ENCODE assay signal across 17 cellular contexts in the genomic region with DNA sequence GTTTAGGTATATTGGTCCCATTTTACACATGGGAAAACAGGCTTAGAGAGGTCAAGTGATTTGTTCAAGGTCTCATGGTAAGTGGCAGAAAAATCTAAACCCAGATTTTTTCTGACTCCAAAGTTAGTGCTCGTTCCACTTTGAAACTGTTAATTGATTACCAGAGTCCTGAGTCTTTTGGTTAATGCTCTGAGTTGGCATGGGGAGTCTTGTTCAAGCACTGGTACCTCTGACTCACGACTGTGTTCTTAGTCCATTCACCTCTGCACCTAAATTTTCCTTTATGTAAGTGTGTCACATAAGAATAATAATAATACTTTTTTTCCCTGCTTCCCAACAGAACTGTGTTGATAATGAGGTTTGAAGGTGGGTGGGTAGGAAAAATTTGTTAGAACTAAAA. TPM values are rescaled to one million over a fixed set of nuclear protein-coding genes. Genes with fewer than 3 reads are reported as not detected.
DNase-seq lines count a peak whose midpoint lies in the region; ATAC-seq and TF ChIP-seq lines count a peak whose summit lies in the region.
"Had no signal": no experiment of that assay in that cellular context is flagged by ENCODE, and none has a peak within 500 bp of the region (broad histone marks: within the 10 kb centered on the region; RNA-seq: fewer than 3 reads in every experiment).

No MANE protein-coding gene starts in this region.

- ATAC-seq in activated T-cell treated with anti-CD3 and anti-CD28 coated beads, Interleukin-2, amount 50 U/mL, for 72 hours (replicated peaks in 1 of 2), result peak; percentile 70 to 71
- ATAC-seq in activated naive CD4-positive, alpha-beta T cell treated with anti-CD3 and anti-CD28 coated beads, Interleukin-2, amount 50 U/mL, for 72 hours, result peak; percentile 59 to 71
- peak; percentile 52 for ATAC-seq in stimulated activated memory B cell treated with anti-CD40 and anti-IgM and Interleukin-4, amounts not matched to agents 10 μg/mL and 1 μg/mL and 100 μg/mL, for 72 hours
- ATAC-seq in natural killer cell treated with Interleukin-12 subunit alpha and Interleukin-12 subunit beta and Interleukin-15 and Interleukin-18, amount 100 ng/mL, for 72 hours, result no peak
- no peak for ATAC-seq in psoas muscle

- TF ChIP-seq CTCF in GM12865 (IDR thresholded peaks at IDR 0.05; ENCODE audit: insufficient read depth, low read depth, low read length, missing control alignments) (no peak), psoas muscle (IDR thresholded peaks at IDR 0.05) (no peak)

- peaks cover 92% of the 10 kb centered on the region for H3K4me1 Mint-ChIP-seq in activated T-cell treated with anti-CD3 and anti-CD28 coated beads, Interleukin-2, amount 50 U/mL, for 72 hours (ENCODE audit: low read depth)
- H3K4me1 Mint-ChIP-seq in stimulated activated memory B cell treated with anti-CD40 and anti-IgM and Interleukin-4, amounts not matched to agents 10 μg/mL and 1 μg/mL and 100 μg/mL, for 72 hours, result peaks cover 76% of the 10 kb centered on the region
- peaks cover 13 to 16% of the 10 kb centered on the region in 2 donors for H3K4me1 Mint-ChIP-seq in natural killer cell treated with Interleukin-12 subunit alpha and Interleukin-12 subunit beta and Interleukin-15 and Interleukin-18, amount 100 ng/mL, for 72 hours (ENCODE audit: low read depth in 2 of 2)

- peak overlapping the region; percentile 92 for H3K27ac Mint-ChIP-seq in activated T-cell treated with anti-CD3 and anti-CD28 coated beads, Interleukin-2, amount 50 U/mL, for 72 hours
- peak overlapping the region; percentile 95 to 99 for H3K27ac Mint-ChIP-seq in activated naive CD4-positive, alpha-beta T cell treated with anti-CD3 and anti-CD28 coated beads, Interleukin-2, amount 50 U/mL, for 72 hours
- peak overlapping the region; percentile 88 for H3K27ac Mint-ChIP-seq in stimulated activated memory B cell treated with anti-CD40 and anti-IgM and Interleukin-4, amounts not matched to agents 10 μg/mL and 1 μg/mL and 100 μg/mL, for 72 hours
- H3K27ac Mint-ChIP-seq in natural killer cell treated with Interleukin-12 subunit alpha and Interleukin-12 subunit beta and Interleukin-15 and Interleukin-18, amount 100 ng/mL, for 72 hours, result peak overlapping the region in 1 of 2 donors; percentile 82

- H3K4me3 ChIP-seq in GM12865 (ENCODE audit: low read depth, low read length), result peak overlapping the region; percentile 36
- no peak overlapping the region for H3K4me3 ChIP-seq in psoas muscle
- H3K4me3 ChIP-seq: thoracic aorta had no signal

- peaks cover 0 to 2% (median 0%) of the 10 kb centered on the region in 3 donors for H3K27me3 ChIP-seq in psoas muscle (ENCODE audit: insufficient read depth in 3 of 3, low read length in 2 of 3)

- intact Hi-C loops in psoas muscle (cut with DNase I), result no loop called here

- H3K9me3 Mint-ChIP-seq in activated T-cell treated with anti-CD3 and anti-CD28 coated beads, Interleukin-2, amount 50 U/mL, for 72 hours, result no peaks in the 10 kb centered on the region
- H3K9me3 Mint-ChIP-seq in activated naive CD4-positive, alpha-beta T cell treated with anti-CD3 and anti-CD28 coated beads, Interleukin-2, amount 50 U/mL, for 72 hours, result peaks cover 5 to 18% of the 10 kb centered on the region in 2 donors
- peaks cover 3% of the 10 kb centered on the region for H3K9me3 Mint-ChIP-seq in stimulated activated memory B cell treated with anti-CD40 and anti-IgM and Interleukin-4, amounts not matched to agents 10 μg/mL and 1 μg/mL and 100 μg/mL, for 72 hours
- peaks cover 4% of the 10 kb centered on the region for H3K9me3 Mint-ChIP-seq in natural killer cell treated with Interleukin-12 subunit alpha and Interleukin-12 subunit beta and Interleukin-15 and Interleukin-18, amount 100 ng/mL, for 72 hours
- H3K9me3 Mint-ChIP-seq: nephron progenitor cell had no signal

- 63 to 67% (median 67%) methylated on average over 2 of the region's 2 CpGs for WGBS in psoas muscle, 3 donors

- H3K27ac ChIP-seq in psoas muscle, result no peak overlapping the region
- H3K27ac ChIP-seq: thoracic aorta had no signal

- H3K4me1 ChIP-seq in psoas muscle, result no peaks in the 10 kb centered on the region

- no peaks in the 10 kb centered on the region for H3K36me3 ChIP-seq in psoas muscle (ENCODE audit: insufficient read depth in 1 of 2, low read depth in 1 of 2)
- H3K36me3 ChIP-seq: thoracic aorta had no signal

- H3K27me3 Mint-ChIP-seq in activated T-cell treated with anti-CD3 and anti-CD28 coated beads, Interleukin-2, amount 50 U/mL, for 72 hours (ENCODE audit: low read depth), result no peaks in the 10 kb centered on the region
- H3K27me3 Mint-ChIP-seq in stimulated activated memory B cell treated with anti-CD40 and anti-IgM and Interleukin-4, amounts not matched to agents 10 μg/mL and 1 μg/mL and 100 μg/mL, for 72 hours, result no peaks in the 10 kb centered on the region
- H3K27me3 Mint-ChIP-seq in natural killer cell treated with Interleukin-12 subunit alpha and Interleukin-12 subunit beta and Interleukin-15 and Interleukin-18, amount 100 ng/mL, for 72 hours, result no peaks in the 10 kb centered on the region

- H3K36me3 Mint-ChIP-seq in activated T-cell treated with anti-CD3 and anti-CD28 coated beads, Interleukin-2, amount 50 U/mL, for 72 hours (ENCODE audit: insufficient read depth in 2 of 2), result no peaks in the 10 kb centered on the region
- peaks cover 0 to 7% of the 10 kb centered on the region in 2 donors for H3K36me3 Mint-ChIP-seq in activated naive CD4-positive, alpha-beta T cell treated with anti-CD3 and anti-CD28 coated beads, Interleukin-2, amount 50 U/mL, for 72 hours
- H3K36me3 Mint-ChIP-seq in stimulated activated memory B cell treated with anti-CD40 and anti-IgM and Interleukin-4, amounts not matched to agents 10 μg/mL and 1 μg/mL and 100 μg/mL, for 72 hours, result peaks cover 6% of the 10 kb centered on the region
- H3K36me3 Mint-ChIP-seq in natural killer cell treated with Interleukin-12 subunit alpha and Interleukin-12 subunit beta and Interleukin-15 and Interleukin-18, amount 100 ng/mL, for 72 hours, result no peaks in the 10 kb centered on the region

- H3K9me3 ChIP-seq in psoas muscle, result no peaks in the 10 kb centered on the region
- H3K9me3 ChIP-seq: thoracic aorta had no signal

- peak in 1 of 2 donors; percentile 31 for DNase-seq in activated T-cell treated with anti-CD3 and anti-CD28 coated beads, Interleukin-2, amount 50 U/mL, for 72 hours
- DNase-seq in activated T-cell treated with anti-CD3 and anti-CD28 coated beads for 4 hours (no peak), GM12865 (ENCODE audit: low read depth) (no peak), psoas muscle (no peak)
- DNase-seq in activated naive CD4-positive, alpha-beta T cell treated with anti-CD3 and anti-CD28 coated beads, Interleukin-2, amount 50 U/mL, for 72 hours (ENCODE audit: low spot score in 2 of 2), result no peak
- no peak for DNase-seq in natural killer cell treated with Interleukin-12 subunit alpha and Interleukin-12 subunit beta and Interleukin-15 and Interleukin-18, amount 100 ng/mL, for 72 hours (ENCODE audit: low spot score)
- no peak for DNase-seq in NK-92 treated with Interleukin-12 subunit alpha and Interleukin-12 subunit beta, amount 100 ng/mL, for 24 hours (lab: John Stamatoyannopoulos, UW)
- DNase-seq: activated effector memory CD4-positive, alpha-beta T cell treated with anti-CD3 and anti-CD28 coated beads, Interleukin-2, amount 50 U/mL, for 16 hours; DMS79 treated with DMSO at 0.1 percent for 48 hours; effector CD4-positive, alpha-beta T cell; MV-4-11; NCI-H2029 treated with DMSO at 0.1 percent for 48 hours; NCI-H446 treated with DMSO at 0.1 percent for 48 hours; nephron progenitor cell; RPMI8226 had no signal

- peak overlapping the region; percentile 60 to 85 for H3K4me3 Mint-ChIP-seq in activated T-cell treated with anti-CD3 and anti-CD28 coated beads, Interleukin-2, amount 50 U/mL, for 72 hours
- H3K4me3 Mint-ChIP-seq in stimulated activated memory B cell treated with anti-CD40 and anti-IgM and Interleukin-4, amounts not matched to agents 10 μg/mL and 1 μg/mL and 100 μg/mL, for 72 hours, result peak overlapping the region; percentile 49
- H3K4me3 Mint-ChIP-seq in natural killer cell treated with Interleukin-12 subunit alpha and Interleukin-12 subunit beta and Interleukin-15 and Interleukin-18, amount 100 ng/mL, for 72 hours, result no peak overlapping the region
- H3K4me3 Mint-ChIP-seq: nephron progenitor cell had no signal

RNA-seq across cellular contexts. Expression of a gene that starts 59.3 kb away (rescaled TPM):
- total RNA-seq in activated T-cell treated with anti-CD3 and anti-CD28 coated beads, Interleukin-2, amount 50 U/mL, for 72 hours, result under 1 TPM; 0.28 to 0.55 TPM
- under 1 TPM; 0.05 to 0.18 TPM for total RNA-seq in activated naive CD4-positive, alpha-beta T cell treated with anti-CD3 and anti-CD28 coated beads, Interleukin-2, amount 50 U/mL, for 72 hours
- not detected for total RNA-seq in natural killer cell treated with Interleukin-12 subunit alpha and Interleukin-12 subunit beta and Interleukin-15 and Interleukin-18, amount 100 ng/mL, for 72 hours
- under 1 TPM; 0.44 to 0.94 (median 0.68) TPM for total RNA-seq in psoas muscle
- polyA plus RNA-seq in psoas muscle, result under 1 TPM; 0.18 to 0.32 (median 0.27) TPM

Comparison
In these comparisons a context has a peak if more than half of its experiments do, and no peak if none do; other contexts are left out.
1. ATAC-seq: peak in activated T-cell treated with anti-CD3 and anti-CD28 coated beads, Interleukin-2, amount 50 U/mL, for 72 hours (2 of 2), activated naive CD4-positive, alpha-beta T cell treated with anti-CD3 and anti-CD28 coated beads, Interleukin-2, amount 50 U/mL, for 72 hours (2 of 2) and stimulated activated memory B cell treated with anti-CD40 and anti-IgM and Interleukin-4, amounts not matched to agents 10 μg/mL and 1 μg/mL and 100 μg/mL, for 72 hours (single experiment); none in natural killer cell treated with Interleukin-12 subunit alpha and Interleukin-12 subunit beta and Interleukin-15 and Interleukin-18, amount 100 ng/mL, for 72 hours (0 of 2) and psoas muscle (0 of 4).